In genomic region chr7:114956702-114957101, GRCh38 we compare ENCODE assay signal across 13 cellular contexts. TPM values are rescaled to one million over a fixed set of nuclear protein-coding genes. Genes with fewer than 3 reads are reported as not detected.
DNase-seq lines count a peak whose midpoint lies in the region; ATAC-seq lines count a peak whose summit lies in the region.
"Had no signal": no experiment of that assay in that cellular context is flagged by ENCODE, and none has a peak within 500 bp of the region (broad histone marks: within the 10 kb centered on the region; RNA-seq: fewer than 3 reads in every experiment).

No MANE protein-coding gene starts in this region.

- intact Hi-C loops in Right ventricle myocardium inferior (cut with DNase I) (no loop called here), sciatic nerve (cut with DNase I) (no loop called here)

- ATAC-seq in GM18508 (IDR thresholded peaks at IDR 0.05; ENCODE audit: insufficient read depth, unreplicated experiment) (peak; percentile 41), GM19455 (IDR thresholded peaks at IDR 0.05; ENCODE audit: unreplicated experiment) (peak; percentile 44), HG02852 (IDR thresholded peaks at IDR 0.05; ENCODE audit: unreplicated experiment) (peak; percentile 57), HG03439 (IDR thresholded peaks at IDR 0.05; ENCODE audit: unreplicated experiment) (peak; percentile 33), Right ventricle myocardium inferior (no peak), sciatic nerve (no peak)

- DNase-seq in Right ventricle myocardium inferior (ENCODE audit: missing footprints), result no peak
- DNase-seq in ecto neural progenitor cell (ENCODE audit: low spot score), result no peak
- no peak for DNase-seq in sciatic nerve (ENCODE audit: low spot score)
- DNase-seq in SHP77 treated with DMSO at 0.1 percent for 48 hours (lab: John Stamatoyannopoulos, UW), result no peak
- DNase-seq: activated naive CD4-positive, alpha-beta T cell treated with anti-CD3 and anti-CD28 coated beads, Interleukin-2, amount 10 ng/mL, durations not matched to agents 7 days and 5 days; dorsolateral prefrontal cortex; left ventricle myocardium inferior; posterior cingulate gyrus; trophoblast cell had no signal

RNA-seq across cellular contexts. Expression of gene MDFIC, which starts 34.8 kb away (rescaled TPM):
- total RNA-seq in Right ventricle myocardium inferior (18.3 TPM), sciatic nerve (60.7 TPM)

Comparison
In these comparisons a context has a peak if more than half of its experiments do, and no peak if none do; other contexts are left out.
1. ATAC-seq: peak in GM18508 (single experiment), GM19455 (single experiment), HG02852 (single experiment) and HG03439 (single experiment); none in Right ventricle myocardium inferior (single experiment) and sciatic nerve (single experiment).